In genomic region chr4:107035711-107036601, GRCh38 we compare ENCODE assay signal across 7 cellular contexts. TPM values are rescaled to one million over a fixed set of nuclear protein-coding genes. Genes with fewer than 3 reads are reported as not detected.
DNase-seq lines count a peak whose midpoint lies in the region; ATAC-seq and TF ChIP-seq lines count a peak whose summit lies in the region.

TSS of gene DKK2 (minus strand) at chr4:107036313. CDS start at chr4:107035591, 722 bp downstream.

- TF ChIP-seq EP300 in tibial nerve (IDR thresholded peaks at IDR 0.05) = peak in 1 of 2 donors; percentile 19

- no peak for TF ChIP-seq CTCF in tibial nerve (IDR thresholded peaks at IDR 0.05)

- H3K4me3 ChIP-seq in mesendoderm (ENCODE audit: low read length) (peak within 1 kb of the TSS; percentile 24), tibial nerve (peak within 1 kb of the TSS; percentile 29 to 59 (median 38))

- peak; percentile 38 for ATAC-seq in GM19395 (IDR thresholded peaks at IDR 0.05; ENCODE audit: unreplicated experiment)

- DNase-seq in NOMO-1 (lab: John Stamatoyannopoulos, UW; ENCODE audit: unreplicated experiment in 2 of 2) (peak; percentile 24 to 38), mesendoderm (peak; percentile 45), tibial nerve (ENCODE audit: low spot score in 2 of 2) (peak; percentile 21 to 51), NK-92 (lab: John Stamatoyannopoulos, UW; ENCODE audit: unreplicated experiment) (no peak), activated gamma-delta T cell treated with Interleukin-2 at 50 U/mL for 16 hours (no peak)

- H3K27ac ChIP-seq in cingulate gyrus (ENCODE audit: low read depth, low read length) (peak within 1 kb of the TSS; percentile 0), mesendoderm (ENCODE audit: low read depth, low read length) (no peak within 1 kb of the TSS), tibial nerve (peak within 1 kb of the TSS in 2 of 4 donors; percentile 20 to 66)

- H3K79me1 ChIP-seq in mesendoderm (ENCODE audit: low read length) = no peaks in the 10 kb centered on the region

- H2AK5ac ChIP-seq in mesendoderm (ENCODE audit: low read length) = no peak within 1 kb of the TSS

- no peaks in the 10 kb centered on the region for H3K9me3 ChIP-seq in tibial nerve

- H2BK120ac ChIP-seq in mesendoderm (ENCODE audit: low read depth, low read length) = no peak within 1 kb of the TSS

- no peak within 1 kb of the TSS for H3K56ac ChIP-seq in mesendoderm (ENCODE audit: low read length)

- no CpG with 5 or more reads among the region's 45 CpGs for WGBS in mesendoderm (ENCODE audit: extremely low coverage, insufficient coverage, low lambda C conversion rate)
- WGBS in tibial nerve, 2 donors = 1 to 2% methylated on average over 43 to 45 of the region's 45 CpGs

- no peak within 1 kb of the TSS for H2BK5ac ChIP-seq in mesendoderm (ENCODE audit: low read length)

- H4K8ac ChIP-seq in mesendoderm (ENCODE audit: low read depth, low read length) = no peak within 1 kb of the TSS

- peaks cover 4% of the 10 kb centered on the region for H3K4me1 ChIP-seq in mesendoderm (ENCODE audit: control insufficient read depth, low read depth, low read length)
- peaks cover 0 to 43% (median 12%) of the 10 kb centered on the region in 4 donors for H3K4me1 ChIP-seq in tibial nerve

- no peak within 1 kb of the TSS for H2BK15ac ChIP-seq in mesendoderm (replicated peaks; ENCODE audit: low read depth)

- no peak within 1 kb of the TSS for H3K9ac ChIP-seq in mesendoderm (ENCODE audit: low read length)

- peak within 1 kb of the TSS; percentile 72 for H3K4me2 ChIP-seq in mesendoderm (ENCODE audit: low read length)

- TF ChIP-seq POLR2A in tibial nerve (IDR thresholded peaks at IDR 0.05) = no peak

- H4K5ac ChIP-seq in mesendoderm (ENCODE audit: low read length) = no peak within 1 kb of the TSS

- no peak within 1 kb of the TSS for H3K18ac ChIP-seq in mesendoderm (ENCODE audit: low read length)

- no peak within 1 kb of the TSS for H3K23ac ChIP-seq in mesendoderm (ENCODE audit: low read length)

- H3K36me3 ChIP-seq in mesendoderm (ENCODE audit: control insufficient read depth, insufficient read depth, low read length) = no peaks in the 10 kb centered on the region
- H3K36me3 ChIP-seq in tibial nerve = no peaks in the 10 kb centered on the region

- H3K4ac ChIP-seq in mesendoderm (ENCODE audit: low read depth, low read length) = no peak within 1 kb of the TSS

- H3K79me2 ChIP-seq in mesendoderm (ENCODE audit: control insufficient read depth, insufficient read depth, low read length) = no peaks in the 10 kb centered on the region

- peaks cover 23% of the 10 kb centered on the region for H3K27me3 ChIP-seq in mesendoderm (ENCODE audit: insufficient read depth, low read length, poor library complexity)
- H3K27me3 ChIP-seq in tibial nerve = peaks cover 0 to 64% of the 10 kb centered on the region in 2 donors

RNA-seq across cellular contexts. Expression of gene DKK2, which starts in this region (rescaled TPM):
- polyA plus RNA-seq in mesendoderm (2013, experiment 1 of 2) = 0.17 TPM
- 0.06 TPM for polyA plus RNA-seq in mesendoderm (2013, experiment 2 of 2)
- 10 to 100 TPM in 3 of 4 donors, 1 to 10 TPM in 1; 5.4 to 18.4 (median 15.3) TPM for total RNA-seq in tibial nerve

Comparison
In these comparisons a context has a peak if more than half of its experiments do, and no peak if none do; other contexts are left out.
1. DNase-seq: peak in NOMO-1 (2 of 2), mesendoderm (single experiment) and tibial nerve (2 of 2); none in NK-92 (single experiment) and activated gamma-delta T cell treated with Interleukin-2 at 50 U/mL for 16 hours (single experiment).